17 cellular contexts compared by ENCODE assay signal in the genomic region with DNA sequence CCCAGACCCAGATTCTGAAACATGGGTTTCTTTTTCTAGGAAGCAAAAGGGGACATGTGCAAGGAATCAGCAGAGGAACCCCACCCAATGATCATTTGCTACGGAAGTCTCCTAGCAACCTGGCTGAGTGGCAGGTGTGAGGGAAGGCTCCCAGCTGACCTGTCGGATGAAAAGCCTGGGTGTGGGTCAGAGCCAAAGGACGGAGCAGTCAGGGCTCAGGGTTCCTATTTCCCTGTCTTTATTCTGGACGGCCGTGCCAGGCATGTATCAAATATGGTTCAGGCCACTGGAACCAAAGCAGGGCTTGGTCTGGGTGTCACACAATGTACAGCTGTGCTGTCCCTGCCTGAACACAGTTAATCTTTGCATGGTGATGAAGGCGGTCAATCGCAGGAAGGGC. TPM values are rescaled to one million over a fixed set of nuclear protein-coding genes. Genes with fewer than 3 reads are reported as not detected.
DNase-seq lines count a peak whose midpoint lies in the region; ATAC-seq, FAIRE-seq and TF ChIP-seq lines count a peak whose summit lies in the region.
"Had no signal": no experiment of that assay in that cellular context is flagged by ENCODE, and none has a peak within 500 bp of the region (broad histone marks: within the 10 kb centered on the region; RNA-seq: fewer than 3 reads in every experiment).

No MANE protein-coding gene starts in this region.

- no peak overlapping the region for H3K27ac Mint-ChIP-seq in GM23338
- peak overlapping the region; percentile 98 for H3K27ac Mint-ChIP-seq in activated T-helper 17 cell treated with anti-CD3 and anti-CD28 coated beads, Interleukin-2, amount 50 U/mL, for 72 hours

- H3K36me3 ChIP-seq in GM23338 (ENCODE audit: insufficient read depth) (no peaks in the 10 kb centered on the region), psoas muscle (ENCODE audit: insufficient read depth in 1 of 2, low read depth in 1 of 2) (no peaks in the 10 kb centered on the region), small intestine (ENCODE audit: control insufficient read depth in 2 of 2, insufficient read depth in 2 of 2, low read length in 2 of 2) (no peaks in the 10 kb centered on the region)
- H3K36me3 ChIP-seq: esophagus squamous epithelium had no signal

- H4K20me1 ChIP-seq in GM23338 (replicated peaks; ENCODE audit: insufficient read depth) = no peaks in the 10 kb centered on the region; the same call in none of the 2 replicates

- H3K79me2 ChIP-seq in GM23338 (replicated peaks; ENCODE audit: insufficient read depth) = peaks cover 16% of the 10 kb centered on the region

- no peak for FAIRE-seq in small intestine (lab: Jason Lieb, UNC)
- FAIRE-seq: H1 had no signal

- H3K27me3 Mint-ChIP-seq in GM23338 (ENCODE audit: insufficient read depth, low read depth, poor library complexity) = peaks cover 2% of the 10 kb centered on the region
- H3K27me3 Mint-ChIP-seq in activated T-helper 17 cell treated with anti-CD3 and anti-CD28 coated beads, Interleukin-2, amount 50 U/mL, for 72 hours = no peaks in the 10 kb centered on the region

- TF ChIP-seq CTCF in GM23338 (conservative IDR thresholded peaks at IDR 0.05; ENCODE audit: low read depth in 2 of 2) (no peak), psoas muscle (IDR thresholded peaks at IDR 0.05) (no peak)

- H3K4me3 ChIP-seq in GM23338 (no peak overlapping the region), right cardiac atrium (ENCODE audit: low read length) (no peak overlapping the region), psoas muscle (peak overlapping the region; percentile 11), small intestine (ENCODE audit: low read depth in 1 of 2, low read length in 2 of 2) (no peak overlapping the region)
- H3K4me3 ChIP-seq: esophagus squamous epithelium, SJSA1, stomach had no signal

- no peaks in the 10 kb centered on the region for H3K9me2 ChIP-seq in GM23338 (ENCODE audit: insufficient read depth)

- H3F3A ChIP-seq in GM23338 (replicated peaks; ENCODE audit: low read depth) = peaks cover 3% of the 10 kb centered on the region; the same call in 1 of the 2 replicates

- DNase-seq in GM23338 (ENCODE audit: low spot score) (peak; percentile 37), right cardiac atrium (no peak), psoas muscle (no peak), small intestine (no peak), middle frontal gyrus (ENCODE audit: extremely low spot score, low spot score) (no peak)
- DNase-seq: activated CD8-positive, alpha-beta memory T cell treated with anti-CD3 and anti-CD28 coated beads, Interleukin-2, amount 50 U/mL, for 48 hours; cortex of kidney; esophagus squamous epithelium; mesendoderm; NCI-H2081; stomach had no signal

- H3K36me3 Mint-ChIP-seq in GM23338 (ENCODE audit: low read depth) = no peaks in the 10 kb centered on the region
- H3K36me3 Mint-ChIP-seq in activated T-helper 17 cell treated with anti-CD3 and anti-CD28 coated beads, Interleukin-2, amount 50 U/mL, for 72 hours (ENCODE audit: low read depth) = peaks cover 61% of the 10 kb centered on the region

- H3K27ac ChIP-seq in GM23338 (ENCODE audit: low read depth) = no peak overlapping the region
- H3K27ac ChIP-seq in right cardiac atrium (ENCODE audit: low read length) = peak overlapping the region; percentile 5
- H3K27ac ChIP-seq in psoas muscle = peak overlapping the region; percentile 79
- H3K27ac ChIP-seq in small intestine (ENCODE audit: low read depth in 1 of 2, low read length in 1 of 2) = no peak overlapping the region
- H3K27ac ChIP-seq: SJSA1, stomach had no signal

- 53% methylated on average over 7 of the region's 7 CpGs for WGBS in right cardiac atrium
- 16 to 28% (median 21%) methylated on average over 7 of the region's 7 CpGs for WGBS in psoas muscle, 3 donors
- 33 to 68% (median 45%) methylated on average over 7 of the region's 7 CpGs for WGBS in small intestine, 3 donors

- H2AFZ ChIP-seq in GM23338 = no peak overlapping the region

- ATAC-seq in GM23338 = peak; percentile 62
- no peak for ATAC-seq in activated T-helper 17 cell treated with anti-CD3 and anti-CD28 coated beads, Interleukin-2, amount 50 U/mL, for 72 hours (replicated peaks)
- no peak for ATAC-seq in right cardiac atrium
- ATAC-seq in psoas muscle = peak; percentile 68 to 73 (median 72)
- ATAC-seq in GM18870 (IDR thresholded peaks at IDR 0.05; ENCODE audit: unreplicated experiment) = no peak

- no peak overlapping the region for H3K4me3 Mint-ChIP-seq in GM23338
- H3K4me3 Mint-ChIP-seq in activated T-helper 17 cell treated with anti-CD3 and anti-CD28 coated beads, Interleukin-2, amount 50 U/mL, for 72 hours = peak overlapping the region; percentile 4

- intact Hi-C loops in right cardiac atrium (cut with DNase I) (no loop called here), psoas muscle (cut with DNase I) (no loop called here)

- no peak overlapping the region for H3K4me2 ChIP-seq in GM23338

- no peaks in the 10 kb centered on the region for H3K9me3 Mint-ChIP-seq in GM23338
- peaks cover 4% of the 10 kb centered on the region for H3K9me3 Mint-ChIP-seq in activated T-helper 17 cell treated with anti-CD3 and anti-CD28 coated beads, Interleukin-2, amount 50 U/mL, for 72 hours

- peaks cover 5% of the 10 kb centered on the region; the same call in 2 of the 3 replicates for H3K4me1 Mint-ChIP-seq in GM23338
- peaks cover 48% of the 10 kb centered on the region for H3K4me1 Mint-ChIP-seq in activated T-helper 17 cell treated with anti-CD3 and anti-CD28 coated beads, Interleukin-2, amount 50 U/mL, for 72 hours

- H3K9me3 ChIP-seq in right cardiac atrium (ENCODE audit: control insufficient read depth, low read length) (no peaks in the 10 kb centered on the region), psoas muscle (no peaks in the 10 kb centered on the region), small intestine (ENCODE audit: control insufficient read depth, low read depth) (no peaks in the 10 kb centered on the region)
- H3K9me3 ChIP-seq: esophagus squamous epithelium, SJSA1, stomach had no signal

- no peaks in the 10 kb centered on the region; the same call in 1 of the 2 replicates for H3K4me1 ChIP-seq in GM23338 (ENCODE audit: insufficient read depth)
- peaks cover 21% of the 10 kb centered on the region for H3K4me1 ChIP-seq in right cardiac atrium (ENCODE audit: control insufficient read depth, insufficient read depth, low read length)
- peaks cover 43% of the 10 kb centered on the region for H3K4me1 ChIP-seq in psoas muscle
- peaks cover 11 to 14% of the 10 kb centered on the region in 2 donors for H3K4me1 ChIP-seq in small intestine (ENCODE audit: control insufficient read depth in 2 of 2, insufficient read depth in 1 of 2, low read depth in 1 of 2, low read length in 1 of 2)

- H3K27me3 ChIP-seq in GM23338 (ENCODE audit: insufficient read depth) (no peaks in the 10 kb centered on the region), right cardiac atrium (ENCODE audit: control insufficient read depth, insufficient read depth) (no peaks in the 10 kb centered on the region), psoas muscle (ENCODE audit: insufficient read depth in 3 of 3, low read length in 2 of 3) (no peaks in the 10 kb centered on the region), small intestine (ENCODE audit: control insufficient read depth in 2 of 2, insufficient read depth in 2 of 2, low read length in 2 of 2) (no peaks in the 10 kb centered on the region)
- H3K27me3 ChIP-seq: esophagus squamous epithelium, SJSA1, stomach had no signal

TF ChIP-seq in GM23338, 12 proteins besides CTCF, POLR2A, EP300 and RAD21 (continues in another document):
- TF ChIP-seq, protein P1, sequence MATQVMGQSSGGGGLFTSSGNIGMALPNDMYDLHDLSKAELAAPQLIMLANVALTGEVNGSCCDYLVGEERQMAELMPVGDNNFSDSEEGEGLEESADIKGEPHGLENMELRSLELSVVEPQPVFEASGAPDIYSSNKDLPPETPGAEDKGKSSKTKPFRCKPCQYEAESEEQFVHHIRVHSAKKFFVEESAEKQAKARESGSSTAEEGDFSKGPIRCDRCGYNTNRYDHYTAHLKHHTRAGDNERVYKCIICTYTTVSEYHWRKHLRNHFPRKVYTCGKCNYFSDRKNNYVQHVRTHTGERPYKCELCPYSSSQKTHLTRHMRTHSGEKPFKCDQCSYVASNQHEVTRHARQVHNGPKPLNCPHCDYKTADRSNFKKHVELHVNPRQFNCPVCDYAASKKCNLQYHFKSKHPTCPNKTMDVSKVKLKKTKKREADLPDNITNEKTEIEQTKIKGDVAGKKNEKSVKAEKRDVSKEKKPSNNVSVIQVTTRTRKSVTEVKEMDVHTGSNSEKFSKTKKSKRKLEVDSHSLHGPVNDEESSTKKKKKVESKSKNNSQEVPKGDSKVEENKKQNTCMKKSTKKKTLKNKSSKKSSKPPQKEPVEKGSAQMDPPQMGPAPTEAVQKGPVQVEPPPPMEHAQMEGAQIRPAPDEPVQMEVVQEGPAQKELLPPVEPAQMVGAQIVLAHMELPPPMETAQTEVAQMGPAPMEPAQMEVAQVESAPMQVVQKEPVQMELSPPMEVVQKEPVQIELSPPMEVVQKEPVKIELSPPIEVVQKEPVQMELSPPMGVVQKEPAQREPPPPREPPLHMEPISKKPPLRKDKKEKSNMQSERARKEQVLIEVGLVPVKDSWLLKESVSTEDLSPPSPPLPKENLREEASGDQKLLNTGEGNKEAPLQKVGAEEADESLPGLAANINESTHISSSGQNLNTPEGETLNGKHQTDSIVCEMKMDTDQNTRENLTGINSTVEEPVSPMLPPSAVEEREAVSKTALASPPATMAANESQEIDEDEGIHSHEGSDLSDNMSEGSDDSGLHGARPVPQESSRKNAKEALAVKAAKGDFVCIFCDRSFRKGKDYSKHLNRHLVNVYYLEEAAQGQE (IDR thresholded peaks at IDR 0.05; ENCODE audit: unreplicated experiment) = no peak
- no peak for TF ChIP-seq STAT1 (IDR thresholded peaks at IDR 0.05; ENCODE audit: unreplicated experiment)

RNA-seq across cellular contexts. Expression of a gene that starts 20.1 kb away (rescaled TPM):
- 17.8 and 19.6 TPM in 2 replicates for total RNA-seq in GM23338 (2014; rRNA removed; shearing (Covaris generic))
- polyA plus RNA-seq in GM23338 (2016; fragmentation: Nextera tagmentation; extraction: Ambion mirVana) = 7.5 and 9.3 TPM in 2 replicates
- total RNA-seq in activated T-helper 17 cell treated with anti-CD3 and anti-CD28 coated beads, Interleukin-2, amount 50 U/mL, for 72 hours = 100 to 1,000 TPM; 140 to 158 TPM
- 10 to 100 TPM; 10.1 to 15.7 (median 11.3) TPM for total RNA-seq in right cardiac atrium
- polyA plus RNA-seq in right cardiac atrium = 6.1 TPM
- total RNA-seq in psoas muscle = 1 to 10 TPM; 6.1 to 8.6 (median 6.6) TPM
- polyA plus RNA-seq in psoas muscle = 1 to 10 TPM; 1.9 to 6.4 (median 3.7) TPM
- polyA plus RNA-seq in small intestine = 10 to 100 TPM in 1 of 3 donors, 1 to 10 TPM in 2; 7.4 to 10.5 (median 8.9) TPM

RNA-seq across cellular contexts. Expression of a gene that starts 26.1 kb away (rescaled TPM):
- not detected in 2 replicates for total RNA-seq in GM23338 (2014; rRNA removed; shearing (Covaris generic))
- polyA plus RNA-seq in GM23338 (2016; fragmentation: Nextera tagmentation; extraction: Ambion mirVana) = not detected in 2 replicates
- total RNA-seq in activated T-helper 17 cell treated with anti-CD3 and anti-CD28 coated beads, Interleukin-2, amount 50 U/mL, for 72 hours = not detected
- total RNA-seq in right cardiac atrium = not detected
- polyA plus RNA-seq in right cardiac atrium = not detected
- total RNA-seq in psoas muscle = not detected
- under 1 TPM in 1 of 3 donors, not detected in 2; 0.08 TPM for polyA plus RNA-seq in psoas muscle
- polyA plus RNA-seq in small intestine = not detected
- total RNA-seq: esophagus squamous epithelium, H1, renal cortical epithelial cell, SJSA1, stomach had no signal
- polyA plus RNA-seq: adipose tissue, H1, stomach had no signal

Comparison
In these comparisons a context has a peak if more than half of its experiments do, and no peak if none do; other contexts are left out.
1. ATAC-seq: peak in GM23338 (single experiment) and psoas muscle (4 of 4); none in activated T-helper 17 cell treated with anti-CD3 and anti-CD28 coated beads, Interleukin-2, amount 50 U/mL, for 72 hours (single experiment), right cardiac atrium (0 of 2) and GM18870 (single experiment).
2. H3K27ac ChIP-seq: peak in right cardiac atrium (single experiment) and psoas muscle (single experiment); none in GM23338 (single experiment) and small intestine (0 of 2).